1 cellular context compared by ENCODE assay signal in genomic region chr9:123679330-123679987, GRCh38.
TF ChIP-seq lines count a peak whose summit lies in the region.

No MANE protein-coding gene starts in this region.

TF ChIP-seq in HepG2, 621 proteins besides CTCF, POLR2A, EP300 and RAD21 (continued from another document and continues in another):
- peak; percentile 77 for TF ChIP-seq ZFX (CRISPR knock-in tag; IDR thresholded peaks at IDR 0.05; ENCODE audit: low read depth)
- TF ChIP-seq ZNF605 (CRISPR knock-in tag; IDR thresholded peaks at IDR 0.05), result peak; percentile 49; the same call in 1 of the 2 replicates
- TF ChIP-seq, protein P1, sequence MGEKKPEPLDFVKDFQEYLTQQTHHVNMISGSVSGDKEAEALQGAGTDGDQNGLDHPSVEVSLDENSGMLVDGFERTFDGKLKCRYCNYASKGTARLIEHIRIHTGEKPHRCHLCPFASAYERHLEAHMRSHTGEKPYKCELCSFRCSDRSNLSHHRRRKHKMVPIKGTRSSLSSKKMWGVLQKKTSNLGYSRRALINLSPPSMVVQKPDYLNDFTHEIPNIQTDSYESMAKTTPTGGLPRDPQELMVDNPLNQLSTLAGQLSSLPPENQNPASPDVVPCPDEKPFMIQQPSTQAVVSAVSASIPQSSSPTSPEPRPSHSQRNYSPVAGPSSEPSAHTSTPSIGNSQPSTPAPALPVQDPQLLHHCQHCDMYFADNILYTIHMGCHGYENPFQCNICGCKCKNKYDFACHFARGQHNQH (CRISPR knock-in tag; IDR thresholded peaks at IDR 0.05), result peak; percentile 61; the same call in 1 of the 2 replicates
- peak; percentile 44; the same call in 1 of the 2 replicates for TF ChIP-seq NCOA2 (CRISPR knock-in tag; IDR thresholded peaks at IDR 0.05)
- peak; percentile 96 for TF ChIP-seq ZNF292 (CRISPR knock-in tag; IDR thresholded peaks at IDR 0.05; ENCODE audit: borderline replicate concordance, low read depth)
- peak; percentile 61; the same call in 1 of the 2 replicates for TF ChIP-seq MEF2D (CRISPR knock-in tag; IDR thresholded peaks at IDR 0.05)
- peak; percentile 40 for TF ChIP-seq SP5 (CRISPR knock-in tag; IDR thresholded peaks at IDR 0.05; ENCODE audit: borderline replicate concordance, low read depth)
- TF ChIP-seq HNF4A (CRISPR knock-in tag; IDR thresholded peaks at IDR 0.05), result peak; percentile 69
- 0 out of 2 replicates have a peak, but pooled peaks have one; percentile 31 for TF ChIP-seq ZBED4 (CRISPR knock-in tag; IDR thresholded peaks at IDR 0.05; ENCODE audit: borderline replicate concordance)
- no peak for TF ChIP-seq ZBTB3 (CRISPR knock-in tag; IDR thresholded peaks at IDR 0.05; ENCODE audit: borderline replicate concordance, low read depth)
- TF ChIP-seq FOSL2 (CRISPR knock-in tag; IDR thresholded peaks at IDR 0.05), result peak; percentile 48
- no peak for TF ChIP-seq TGIF2 (CRISPR knock-in tag; IDR thresholded peaks at IDR 0.05)
- peak; percentile 58; the same call in 1 of the 2 replicates for TF ChIP-seq SIN3A (IDR thresholded peaks at IDR 0.05; ENCODE audit: borderline replicate concordance, low read depth, low read length)
- peak; percentile 58; the same call in 1 of the 2 replicates for TF ChIP-seq ZFY (CRISPR knock-in tag; IDR thresholded peaks at IDR 0.05)
- 0 out of 2 replicates have a peak, but pooled peaks have one; percentile 40 for TF ChIP-seq ZBTB7B (CRISPR knock-in tag; IDR thresholded peaks at IDR 0.05)
- TF ChIP-seq CREM (IDR thresholded peaks at IDR 0.05), result peak; percentile 33; the same call in 1 of the 2 replicates
- no peak for TF ChIP-seq CREM (CRISPR knock-in tag; IDR thresholded peaks at IDR 0.05)
- TF ChIP-seq ISL2 (CRISPR knock-in tag; IDR thresholded peaks at IDR 0.05), result peak; percentile 49; the same call in 1 of the 2 replicates
- peak; percentile 81 for TF ChIP-seq UBTF (CRISPR knock-in tag; IDR thresholded peaks at IDR 0.05)
- peak; percentile 24; the same call in 1 of the 2 replicates for TF ChIP-seq TBX3 (IDR thresholded peaks at IDR 0.05; ENCODE audit: borderline replicate concordance)
- TF ChIP-seq ZMYM3 (CRISPR knock-in tag; IDR thresholded peaks at IDR 0.05), result peak; percentile 70; the same call in 1 of the 2 replicates
- peak; percentile 41; the same call in 1 of the 2 replicates for TF ChIP-seq FOXJ3 (CRISPR knock-in tag; IDR thresholded peaks at IDR 0.05; ENCODE audit: borderline replicate concordance)
- TF ChIP-seq MBD4 (IDR thresholded peaks at IDR 0.05; ENCODE audit: borderline replicate concordance, low read length), result no peak
- peak; percentile 81 for TF ChIP-seq MED1 (CRISPR knock-in tag; IDR thresholded peaks at IDR 0.05)
- TF ChIP-seq, protein P2, sequence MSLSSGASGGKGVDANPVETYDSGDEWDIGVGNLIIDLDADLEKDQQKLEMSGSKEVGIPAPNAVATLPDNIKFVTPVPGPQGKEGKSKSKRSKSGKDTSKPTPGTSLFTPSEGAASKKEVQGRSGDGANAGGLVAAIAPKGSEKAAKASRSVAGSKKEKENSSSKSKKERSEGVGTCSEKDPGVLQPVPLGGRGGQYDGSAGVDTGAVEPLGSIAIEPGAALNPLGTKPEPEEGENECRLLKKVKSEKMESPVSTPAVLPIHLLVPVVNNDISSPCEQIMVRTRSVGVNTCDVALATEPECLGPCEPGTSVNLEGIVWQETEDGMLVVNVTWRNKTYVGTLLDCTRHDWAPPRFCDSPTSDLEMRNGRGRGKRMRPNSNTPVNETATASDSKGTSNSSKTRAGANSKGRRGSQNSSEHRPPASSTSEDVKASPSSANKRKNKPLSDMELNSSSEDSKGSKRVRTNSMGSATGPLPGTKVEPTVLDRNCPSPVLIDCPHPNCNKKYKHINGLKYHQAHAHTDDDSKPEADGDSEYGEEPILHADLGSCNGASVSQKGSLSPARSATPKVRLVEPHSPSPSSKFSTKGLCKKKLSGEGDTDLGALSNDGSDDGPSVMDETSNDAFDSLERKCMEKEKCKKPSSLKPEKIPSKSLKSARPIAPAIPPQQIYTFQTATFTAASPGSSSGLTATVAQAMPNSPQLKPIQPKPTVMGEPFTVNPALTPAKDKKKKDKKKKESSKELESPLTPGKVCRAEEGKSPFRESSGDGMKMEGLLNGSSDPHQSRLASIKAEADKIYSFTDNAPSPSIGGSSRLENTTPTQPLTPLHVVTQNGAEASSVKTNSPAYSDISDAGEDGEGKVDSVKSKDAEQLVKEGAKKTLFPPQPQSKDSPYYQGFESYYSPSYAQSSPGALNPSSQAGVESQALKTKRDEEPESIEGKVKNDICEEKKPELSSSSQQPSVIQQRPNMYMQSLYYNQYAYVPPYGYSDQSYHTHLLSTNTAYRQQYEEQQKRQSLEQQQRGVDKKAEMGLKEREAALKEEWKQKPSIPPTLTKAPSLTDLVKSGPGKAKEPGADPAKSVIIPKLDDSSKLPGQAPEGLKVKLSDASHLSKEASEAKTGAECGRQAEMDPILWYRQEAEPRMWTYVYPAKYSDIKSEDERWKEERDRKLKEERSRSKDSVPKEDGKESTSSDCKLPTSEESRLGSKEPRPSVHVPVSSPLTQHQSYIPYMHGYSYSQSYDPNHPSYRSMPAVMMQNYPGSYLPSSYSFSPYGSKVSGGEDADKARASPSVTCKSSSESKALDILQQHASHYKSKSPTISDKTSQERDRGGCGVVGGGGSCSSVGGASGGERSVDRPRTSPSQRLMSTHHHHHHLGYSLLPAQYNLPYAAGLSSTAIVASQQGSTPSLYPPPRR (CRISPR knock-in tag; IDR thresholded peaks at IDR 0.05; ENCODE audit: borderline replicate concordance), result peak; percentile 85
- TF ChIP-seq MIER3 (CRISPR knock-in tag; IDR thresholded peaks at IDR 0.05; ENCODE audit: borderline replicate concordance), result 0 out of 2 replicates have a peak, but pooled peaks have one; percentile 18
- TF ChIP-seq CHD2 (IDR thresholded peaks at IDR 0.05; ENCODE audit: low read depth, low read length), result no peak
- TF ChIP-seq ELF1 (CRISPR knock-in tag; IDR thresholded peaks at IDR 0.05), result 0 out of 2 replicates have a peak, but pooled peaks have one; percentile 34
- no peak for TF ChIP-seq DMAP1 (CRISPR knock-in tag; IDR thresholded peaks at IDR 0.05)
- peak; percentile 68 for TF ChIP-seq PPARG (CRISPR knock-in tag; conservative IDR thresholded peaks at IDR 0.05)
- TF ChIP-seq MXI1 (IDR thresholded peaks at IDR 0.05; ENCODE audit: borderline replicate concordance, low read depth, low read length), result peak; percentile 77; the same call in 1 of the 3 replicates
- no peak for TF ChIP-seq ZNF333 (CRISPR knock-in tag; IDR thresholded peaks at IDR 0.05; ENCODE audit: borderline replicate concordance)
- TF ChIP-seq GATA4 (IDR thresholded peaks at IDR 0.05; ENCODE audit: borderline replicate concordance, low read depth), result peak; percentile 63; the same call in 1 of the 2 replicates
- TF ChIP-seq PHF5A (CRISPR knock-in tag; IDR thresholded peaks at IDR 0.05; ENCODE audit: low read depth, unreplicated experiment), result peak; percentile 67
- TF ChIP-seq ZNF691 (CRISPR knock-in tag; IDR thresholded peaks at IDR 0.05; ENCODE audit: borderline replicate concordance, low read depth), result 0 out of 2 replicates have a peak, but pooled peaks have one; percentile 36
- no peak for TF ChIP-seq ARID2 (CRISPR knock-in tag; IDR thresholded peaks at IDR 0.05; ENCODE audit: borderline replicate concordance)
- TF ChIP-seq KDM6A (CRISPR knock-in tag; IDR thresholded peaks at IDR 0.05; ENCODE audit: low read depth), result 0 out of 2 replicates have a peak, but pooled peaks have one; percentile 39
- 0 out of 2 replicates have a peak, but pooled peaks have one; percentile 12 for TF ChIP-seq PHF20 (CRISPR knock-in tag; IDR thresholded peaks at IDR 0.05)
- TF ChIP-seq, protein P3, sequence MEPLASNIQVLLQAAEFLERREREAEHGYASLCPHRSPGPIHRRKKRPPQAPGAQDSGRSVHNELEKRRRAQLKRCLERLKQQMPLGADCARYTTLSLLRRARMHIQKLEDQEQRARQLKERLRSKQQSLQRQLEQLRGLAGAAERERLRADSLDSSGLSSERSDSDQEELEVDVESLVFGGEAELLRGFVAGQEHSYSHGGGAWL (CRISPR knock-in tag; IDR thresholded peaks at IDR 0.05), result 0 out of 2 replicates have a peak, but pooled peaks have one; percentile 14
- peak; percentile 58 for TF ChIP-seq TEAD3 (CRISPR knock-in tag; optimal IDR thresholded peaks at IDR 0.05; ENCODE audit: borderline replicate concordance)
- peak; percentile 82 for TF ChIP-seq MIXL1 (CRISPR knock-in tag; IDR thresholded peaks at IDR 0.05)
- peak; percentile 41; the same call in 1 of the 2 replicates for TF ChIP-seq SMAD3 (CRISPR knock-in tag; IDR thresholded peaks at IDR 0.05)
- TF ChIP-seq, protein P4, sequence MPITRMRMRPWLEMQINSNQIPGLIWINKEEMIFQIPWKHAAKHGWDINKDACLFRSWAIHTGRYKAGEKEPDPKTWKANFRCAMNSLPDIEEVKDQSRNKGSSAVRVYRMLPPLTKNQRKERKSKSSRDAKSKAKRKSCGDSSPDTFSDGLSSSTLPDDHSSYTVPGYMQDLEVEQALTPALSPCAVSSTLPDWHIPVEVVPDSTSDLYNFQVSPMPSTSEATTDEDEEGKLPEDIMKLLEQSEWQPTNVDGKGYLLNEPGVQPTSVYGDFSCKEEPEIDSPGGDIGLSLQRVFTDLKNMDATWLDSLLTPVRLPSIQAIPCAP (CRISPR knock-in tag; IDR thresholded peaks at IDR 0.05; ENCODE audit: low read depth), result peak; percentile 97
- TF ChIP-seq, protein P5, sequence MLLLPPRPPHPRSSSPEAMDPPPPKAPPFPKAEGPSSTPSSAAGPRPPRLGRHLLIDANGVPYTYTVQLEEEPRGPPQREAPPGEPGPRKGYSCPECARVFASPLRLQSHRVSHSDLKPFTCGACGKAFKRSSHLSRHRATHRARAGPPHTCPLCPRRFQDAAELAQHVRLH (CRISPR knock-in tag; IDR thresholded peaks at IDR 0.05; ENCODE audit: borderline replicate concordance, low read depth), result peak; percentile 56; the same call in 1 of the 2 replicates
- TF ChIP-seq ZBTB43 (CRISPR knock-in tag; conservative IDR thresholded peaks at IDR 0.05), result peak; percentile 78; the same call in 1 of the 2 replicates
- no peak for TF ChIP-seq NR2F6 (IDR thresholded peaks at IDR 0.05)
- TF ChIP-seq NR2F6 (CRISPR knock-in tag; IDR thresholded peaks at IDR 0.05), result peak; percentile 56; the same call in 1 of the 2 replicates
- TF ChIP-seq NFATC3 (CRISPR knock-in tag; IDR thresholded peaks at IDR 0.05), result no peak
